In genomic region chrX:12360991-12361598, GRCh38 we compare ENCODE assay signal across 1 cellular context.
TF ChIP-seq lines count a peak whose summit lies in the region.

No MANE protein-coding gene starts in this region.

TF ChIP-seq in GM23338, 12 proteins besides CTCF, POLR2A, EP300 and RAD21:
- TF ChIP-seq ZNF462 (CRISPR knock-in tag; IDR thresholded peaks at IDR 0.05) (no peak), EZH2phosphoT487 (IDR thresholded peaks at IDR 0.05; ENCODE audit: unreplicated experiment) (no peak), ZNF114 (CRISPR knock-in tag; IDR thresholded peaks at IDR 0.05) (no peak), JUNB (IDR thresholded peaks at IDR 0.05; ENCODE audit: unreplicated experiment) (no peak), EZH2 (IDR thresholded peaks at IDR 0.05; ENCODE audit: low read depth, unreplicated experiment) (no peak), ETS1 (IDR thresholded peaks at IDR 0.05) (no peak), REST (IDR thresholded peaks at IDR 0.05; ENCODE audit: unreplicated experiment) (no peak), CREB1 (CRISPR knock-in tag; IDR thresholded peaks at IDR 0.05; ENCODE audit: low read depth) (no peak), ZNF331 (CRISPR knock-in tag; IDR thresholded peaks at IDR 0.05; ENCODE audit: low read depth) (no peak)
TF ChIP-seq in GM23338: peak in this region for 0.
